24 cellular contexts compared by ENCODE assay signal in the genomic region with DNA sequence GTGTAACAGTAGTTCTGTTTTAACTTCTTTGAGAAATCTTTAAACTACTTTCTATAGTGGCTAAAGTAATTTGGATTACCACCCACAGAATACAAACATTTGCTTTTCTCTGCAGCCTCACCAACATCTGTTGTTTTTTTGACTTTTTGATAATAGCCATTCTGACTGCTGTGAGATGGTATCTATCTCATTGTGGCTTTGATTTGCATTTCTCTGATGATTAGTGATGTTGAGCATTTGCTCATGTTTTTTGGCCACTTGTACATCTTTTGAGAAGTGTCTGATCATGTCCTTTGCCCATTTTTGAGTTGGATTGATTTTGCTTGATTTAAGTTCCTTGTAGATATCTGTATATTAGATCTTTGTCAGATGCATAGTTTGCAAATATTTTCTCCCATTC.
DNase-seq lines count a peak whose midpoint lies in the region; ATAC-seq, FAIRE-seq and TF ChIP-seq lines count a peak whose summit lies in the region.
"Had no signal": no experiment of that assay in that cellular context is flagged by ENCODE, and none has a peak within 500 bp of the region (broad histone marks: within the 10 kb centered on the region; RNA-seq: fewer than 3 reads in every experiment).

No MANE protein-coding gene starts in this region.

- H3K4me3 ChIP-seq in GM12878 (no peak overlapping the region), tibial artery (no peak overlapping the region)
- H3K4me3 ChIP-seq: BLaER1 had no signal

- FAIRE-seq in GM12878 (lab: Jason Lieb, UNC), result no peak
- FAIRE-seq: A204.1, GM12891, GM19239 had no signal

- H3K36me3 ChIP-seq in GM12878 (ENCODE audit: control insufficient read depth in 2 of 2, insufficient read depth in 2 of 2, low read length in 1 of 2) (no peaks in the 10 kb centered on the region), tibial artery (no peaks in the 10 kb centered on the region)
- H3K36me3 ChIP-seq: BE2C, BLaER1 had no signal

- H3K27me3 ChIP-seq in GM12878 (replicated peaks in 1 of 2; ENCODE audit: control insufficient read depth in 2 of 2, insufficient read depth in 2 of 2, low read length in 1 of 2), result no peaks in the 10 kb centered on the region
- no peaks in the 10 kb centered on the region for H3K27me3 ChIP-seq in tibial artery
- H3K27me3 ChIP-seq: BE2C, BLaER1 had no signal

- POLR2A ChIA-PET in GM12878 (lab: Charles Lee), result interaction anchor here (1.0 kb wide), 1 partner anchor 14 kb away, joined by 3 read pairs; no protein-coding TSS in a partner anchor

- H3K4me1 ChIP-seq in GM12878 (ENCODE audit: control insufficient read depth, insufficient read depth, low read length) (no peaks in the 10 kb centered on the region), tibial artery (no peaks in the 10 kb centered on the region)
- H3K4me1 ChIP-seq: BE2C, BLaER1 had no signal

- H3K79me2 ChIP-seq in GM12878 (ENCODE audit: control insufficient read depth, insufficient read depth, low read length), result no peaks in the 10 kb centered on the region

- no peak overlapping the region for H2AFZ ChIP-seq in GM12878 (ENCODE audit: control insufficient read depth, low read depth, low read length)

- no peak for TF ChIP-seq POLR2A in GM12878 (IDR thresholded peaks at IDR 0.05; ENCODE audit: low read depth, low read length)

- CTCF ChIA-PET in GM12878 (lab: Yijun Ruan, JAX), result interaction anchor here (1.0 kb wide), 1 partner anchor 540 kb away, joined by 3 read pairs; no protein-coding TSS in a partner anchor

- DNase-seq in GM12878 (ENCODE audit: low read depth, low spot score) (no peak), putamen (ENCODE audit: low spot score) (no peak), tibial artery (no peak)
- DNase-seq: 8988T; ACHN; BE2C; C1 segment of cervical spinal cord; CD4-positive, alpha-beta memory T cell; CD4-positive, CD25-positive, alpha-beta regulatory T cell; CD8-positive, alpha-beta memory T cell; COR-L47; DMS 273 treated with DMSO at 0.1 percent for 48 hours; DMS153; DMS53; DMS79; DND-41; EL; GDM1 had no signal

- no peak overlapping the region for H3K9ac ChIP-seq in GM12878 (ENCODE audit: control insufficient read depth, insufficient read depth, low read length)
- H3K9ac ChIP-seq: BLaER1 had no signal

- no peak for TF ChIP-seq EP300 in GM12878 (IDR thresholded peaks at IDR 0.05; ENCODE audit: borderline replicate concordance in 1 of 2, control insufficient read depth in 1 of 2, low read depth in 2 of 2, low read length in 2 of 2)

- peak overlapping the region; percentile 53 for H3K27ac ChIP-seq in VCaP
- no peak overlapping the region for H3K27ac ChIP-seq in GM12878 (ENCODE audit: control insufficient read depth, insufficient read depth)
- no peak overlapping the region for H3K27ac ChIP-seq in tibial artery
- H3K27ac ChIP-seq: BLaER1 had no signal

- H4K20me1 ChIP-seq in GM12878 (ENCODE audit: control insufficient read depth, insufficient read depth), result no peaks in the 10 kb centered on the region
- H4K20me1 ChIP-seq: BLaER1 had no signal

- SMC1A ChIA-PET in GM12878 (lab: Charles Lee; ENCODE audit: uncharacterized antibody, unreplicated experiment), result interaction anchor here (0.7 kb wide), 1 partner anchor 81 kb away, joined by 3 read pairs; no protein-coding TSS in a partner anchor

- intact Hi-C loops in GM12878 (cut with micrococcal nuclease; ENCODE audit: unreplicated experiment), result loop anchor here (5.0 to 10.0 kb wide), 2 partner anchors 80 to 1247 kb away; no protein-coding TSS in a partner anchor
- intact Hi-C loops in tibial artery (cut with DNase I; ENCODE audit: low total_unique reads), result no loop called here

- TF ChIP-seq CTCF in VCaP (conservative IDR thresholded peaks at IDR 0.05) (no peak), GM12878 (IDR thresholded peaks at IDR 0.05 in 2 of 3, conservative IDR thresholded peaks at IDR 0.05 in 1 of 3; ENCODE audit: control insufficient read depth in 2 of 3, extremely low read depth in 1 of 3, insufficient read depth in 1 of 3, low read depth in 3 of 3, low read length in 3 of 3) (no peak), tibial artery (IDR thresholded peaks at IDR 0.05) (no peak)

- H3K9me3 ChIP-seq in GM12878 (replicated peaks; ENCODE audit: control insufficient read depth, insufficient read depth, low read length) (no peaks in the 10 kb centered on the region), tibial artery (no peaks in the 10 kb centered on the region)
- H3K9me3 ChIP-seq: BE2C, BLaER1 had no signal

- RAD21 ChIA-PET in GM12878 (lab: Charles Lee; ENCODE audit: unreplicated experiment), result no interaction called here

- no TSS peak for BruUV-seq in GM12878 (replicated peaks; lab: Mats Ljungman, UMichigan)

- no peak for TF ChIP-seq RAD21 in GM12878 (IDR thresholded peaks at IDR 0.05; ENCODE audit: insufficient read depth, low read depth, low read length)

- in situ Hi-C loops in GM12878 (cut with MboI), result no loop called here

- no peak overlapping the region for H3K4me2 ChIP-seq in GM12878 (ENCODE audit: control insufficient read depth, insufficient read depth)
- H3K4me2 ChIP-seq: BLaER1 had no signal

- peak; percentile 51 for ATAC-seq in GM12878
- no peak for ATAC-seq in HG03280 (IDR thresholded peaks at IDR 0.05; ENCODE audit: unreplicated experiment)

TF ChIP-seq in GM12878, 131 proteins besides CTCF, POLR2A, EP300 and RAD21:
- TF ChIP-seq FOS (IDR thresholded peaks at IDR 0.05; ENCODE audit: borderline replicate concordance, extremely low read depth, insufficient read length) (no peak), MTA2 (IDR thresholded peaks at IDR 0.05; ENCODE audit: low read depth) (peak; percentile 86), ATF7 (IDR thresholded peaks at IDR 0.05; ENCODE audit: low read depth) (peak; percentile 57), IKZF2 (IDR thresholded peaks at IDR 0.05) (peak in 1 of 2 experiments; percentile 20; a peak in 1 of 4 replicates), E2F8 (IDR thresholded peaks at IDR 0.05; ENCODE audit: low read depth, partially characterized antibody) (no peak), ZNF24 (IDR thresholded peaks at IDR 0.05) (0 out of 2 replicates have a peak, but pooled peaks have one; percentile 17), DPF2 (IDR thresholded peaks at IDR 0.05) (peak; percentile 48; the same call in 1 of the 2 replicates)
- TF ChIP-seq, protein P1, sequence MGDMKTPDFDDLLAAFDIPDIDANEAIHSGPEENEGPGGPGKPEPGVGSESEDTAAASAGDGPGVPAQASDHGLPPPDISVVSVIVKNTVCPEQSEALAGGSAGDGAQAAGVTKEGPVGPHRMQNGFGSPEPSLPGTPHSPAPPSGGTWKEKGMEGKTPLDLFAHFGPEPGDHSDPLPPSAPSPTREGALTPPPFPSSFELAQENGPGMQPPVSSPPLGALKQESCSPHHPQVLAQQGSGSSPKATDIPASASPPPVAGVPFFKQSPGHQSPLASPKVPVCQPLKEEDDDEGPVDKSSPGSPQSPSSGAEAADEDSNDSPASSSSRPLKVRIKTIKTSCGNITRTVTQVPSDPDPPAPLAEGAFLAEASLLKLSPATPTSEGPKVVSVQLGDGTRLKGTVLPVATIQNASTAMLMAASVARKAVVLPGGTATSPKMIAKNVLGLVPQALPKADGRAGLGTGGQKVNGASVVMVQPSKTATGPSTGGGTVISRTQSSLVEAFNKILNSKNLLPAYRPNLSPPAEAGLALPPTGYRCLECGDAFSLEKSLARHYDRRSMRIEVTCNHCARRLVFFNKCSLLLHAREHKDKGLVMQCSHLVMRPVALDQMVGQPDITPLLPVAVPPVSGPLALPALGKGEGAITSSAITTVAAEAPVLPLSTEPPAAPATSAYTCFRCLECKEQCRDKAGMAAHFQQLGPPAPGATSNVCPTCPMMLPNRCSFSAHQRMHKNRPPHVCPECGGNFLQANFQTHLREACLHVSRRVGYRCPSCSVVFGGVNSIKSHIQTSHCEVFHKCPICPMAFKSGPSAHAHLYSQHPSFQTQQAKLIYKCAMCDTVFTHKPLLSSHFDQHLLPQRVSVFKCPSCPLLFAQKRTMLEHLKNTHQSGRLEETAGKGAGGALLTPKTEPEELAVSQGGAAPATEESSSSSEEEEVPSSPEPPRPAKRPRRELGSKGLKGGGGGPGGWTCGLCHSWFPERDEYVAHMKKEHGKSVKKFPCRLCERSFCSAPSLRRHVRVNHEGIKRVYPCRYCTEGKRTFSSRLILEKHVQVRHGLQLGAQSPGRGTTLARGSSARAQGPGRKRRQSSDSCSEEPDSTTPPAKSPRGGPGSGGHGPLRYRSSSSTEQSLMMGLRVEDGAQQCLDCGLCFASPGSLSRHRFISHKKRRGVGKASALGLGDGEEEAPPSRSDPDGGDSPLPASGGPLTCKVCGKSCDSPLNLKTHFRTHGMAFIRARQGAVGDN (IDR thresholded peaks at IDR 0.05), result peak; percentile 33; the same call in 1 of the 2 replicates
